In genomic region chr2:156532989-156533388, GRCh38 we compare ENCODE assay signal across 16 cellular contexts.
A peak's percentile ranks its signal among the peaks of the same experiment; 100 is the strongest.
DNase-seq lines count a peak whose midpoint lies in the region; ATAC-seq and TF ChIP-seq lines count a peak whose summit lies in the region.
"Had no signal": no experiment of that assay in that cellular context is flagged by ENCODE, and none has a peak within 500 bp of the region (broad histone marks: within the 10 kb centered on the region; RNA-seq: fewer than 3 reads in every experiment).

No MANE protein-coding gene starts in this region.

- H3K4me3 Mint-ChIP-seq in activated T-helper 2 cell treated with anti-CD3 and anti-CD28 coated beads, Interferon-gamma antibody, Interleukin-2, Interleukin-4, amounts not matched to agents 10 μg/mL and 5 μg/mL and 100 μg/mL, durations not matched to agents 14 hours and 24 hours and 36 hours (ENCODE audit: low read depth): no peak overlapping the region
- H3K4me3 Mint-ChIP-seq: activated naive CD8-positive, alpha-beta T cell treated with anti-CD3 and anti-CD28 coated beads for 36 hours had no signal

- H3K9me3 ChIP-seq in esophagus squamous epithelium (no peaks in the 10 kb centered on the region), left lung (no peaks in the 10 kb centered on the region)

- peaks cover 0 to 27% (median 7%) of the 10 kb centered on the region in 3 donors for H3K4me1 ChIP-seq in esophagus squamous epithelium
- no peaks in the 10 kb centered on the region for H3K4me1 ChIP-seq in left lung

- no peak overlapping the region for H3K27ac Mint-ChIP-seq in activated T-helper 2 cell treated with anti-CD3 and anti-CD28 coated beads, Interferon-gamma antibody, Interleukin-2, Interleukin-4, amounts not matched to agents 10 μg/mL and 5 μg/mL and 100 μg/mL, durations not matched to agents 14 hours and 24 hours and 36 hours
- H3K27ac Mint-ChIP-seq: activated naive CD8-positive, alpha-beta T cell treated with anti-CD3 and anti-CD28 coated beads for 36 hours had no signal

- no peak for TF ChIP-seq CTCF in esophagus squamous epithelium (IDR thresholded peaks at IDR 0.05)
- TF ChIP-seq CTCF in foreskin fibroblast (IDR thresholded peaks at IDR 0.05; ENCODE audit: low read depth, low read length): no peak
- TF ChIP-seq CTCF in left lung (IDR thresholded peaks at IDR 0.05): no peak

- H3K36me3 ChIP-seq in esophagus squamous epithelium (peaks cover 0 to 19% (median 0%) of the 10 kb centered on the region in 3 donors), left lung (peaks cover 0 to 6% of the 10 kb centered on the region in 2 donors)

- no peaks in the 10 kb centered on the region for H3K9me3 Mint-ChIP-seq in activated T-helper 2 cell treated with anti-CD3 and anti-CD28 coated beads, Interferon-gamma antibody, Interleukin-2, Interleukin-4, amounts not matched to agents 10 μg/mL and 5 μg/mL and 100 μg/mL, durations not matched to agents 14 hours and 24 hours and 36 hours
- H3K9me3 Mint-ChIP-seq: activated naive CD8-positive, alpha-beta T cell treated with anti-CD3 and anti-CD28 coated beads for 36 hours had no signal

- peak; percentile 15 for DNase-seq in renal cortical epithelial cell (ENCODE audit: low read depth)
- no peak for DNase-seq in esophagus squamous epithelium (lab: John Stamatoyannopoulos, UW)
- no peak for DNase-seq in activated T-helper 2 cell treated with anti-CD3 and anti-CD28 coated beads, Interferon-gamma antibody, Interleukin-2, Interleukin-4, amounts not matched to agents 10 μg/mL and 5 μg/mL and 100 μg/mL, durations not matched to agents 14 hours and 24 hours and 36 hours (ENCODE audit: low spot score)
- no peak for DNase-seq in foreskin fibroblast
- DNase-seq in left lung: no peak
- DNase-seq: activated CD8-positive, alpha-beta memory T cell treated with anti-CD3 and anti-CD28 coated beads, Interleukin-2, amount 50 U/mL, for 4 hours; activated naive CD8-positive, alpha-beta T cell treated with anti-CD3 and anti-CD28 coated beads for 36 hours; C1 segment of cervical spinal cord; caudate nucleus; kidney; MM.1S had no signal

- peaks cover 11% of the 10 kb centered on the region for H3K4me1 Mint-ChIP-seq in activated T-helper 2 cell treated with anti-CD3 and anti-CD28 coated beads, Interferon-gamma antibody, Interleukin-2, Interleukin-4, amounts not matched to agents 10 μg/mL and 5 μg/mL and 100 μg/mL, durations not matched to agents 14 hours and 24 hours and 36 hours (ENCODE audit: low read depth)

- H3K4me3 ChIP-seq in esophagus squamous epithelium (no peak overlapping the region), foreskin fibroblast (ENCODE audit: low read depth in 1 of 2, low read length in 2 of 2) (no peak overlapping the region), left lung (no peak overlapping the region)

- no peaks in the 10 kb centered on the region for H3K36me3 Mint-ChIP-seq in activated T-helper 2 cell treated with anti-CD3 and anti-CD28 coated beads, Interferon-gamma antibody, Interleukin-2, Interleukin-4, amounts not matched to agents 10 μg/mL and 5 μg/mL and 100 μg/mL, durations not matched to agents 14 hours and 24 hours and 36 hours (ENCODE audit: low read depth)

- intact Hi-C loops in esophagus squamous epithelium (cut with DNase I) (no loop called here), left lung (cut with DNase I) (no loop called here)
- intact Hi-C loops in activated T-helper 2 cell treated with anti-CD3 and anti-CD28 coated beads, Interferon-gamma antibody, Interleukin-2, Interleukin-4, amounts not matched to agents 10 μg/mL and 5 μg/mL and 100 μg/mL, durations not matched to agents 14 hours and 24 hours and 36 hours (cut with micrococcal nuclease): no loop called here

- no peaks in the 10 kb centered on the region for H3K27me3 Mint-ChIP-seq in activated T-helper 2 cell treated with anti-CD3 and anti-CD28 coated beads, Interferon-gamma antibody, Interleukin-2, Interleukin-4, amounts not matched to agents 10 μg/mL and 5 μg/mL and 100 μg/mL, durations not matched to agents 14 hours and 24 hours and 36 hours (ENCODE audit: low read depth)
- H3K27me3 Mint-ChIP-seq: activated naive CD8-positive, alpha-beta T cell treated with anti-CD3 and anti-CD28 coated beads for 36 hours had no signal

- 96 to 100% methylated on average over 2 of the region's 2 CpGs for WGBS in esophagus squamous epithelium, 2 donors

- H3K27ac ChIP-seq in esophagus squamous epithelium: no peak overlapping the region
- H3K27ac ChIP-seq in left lung: no peak overlapping the region
- H3K27ac ChIP-seq: VCaP had no signal

- TF ChIP-seq POLR2A in esophagus squamous epithelium (IDR thresholded peaks at IDR 0.05): no peak

- H3K27me3 ChIP-seq in esophagus squamous epithelium (no peaks in the 10 kb centered on the region), left lung (no peaks in the 10 kb centered on the region)

- peak; percentile 47 for ATAC-seq in GM18873 (IDR thresholded peaks at IDR 0.05; ENCODE audit: low FRiP score, unreplicated experiment)
- ATAC-seq in GM21717 (IDR thresholded peaks at IDR 0.05; ENCODE audit: unreplicated experiment): peak; percentile 48
- peak; percentile 68 for ATAC-seq in HG03103 (IDR thresholded peaks at IDR 0.05; ENCODE audit: low read depth, unreplicated experiment)
- no peak for ATAC-seq in left lung
- ATAC-seq: SK-N-SH treated with all-trans-retinoic acid at 6 μM for 48 hours had no signal
